In genomic region chr14:61461808-61462275, GRCh38 we compare ENCODE assay signal across 8 cellular contexts.
A peak's percentile ranks its signal among the peaks of the same experiment; 100 is the strongest.
DNase-seq lines count a peak whose midpoint lies in the region; ATAC-seq and TF ChIP-seq lines count a peak whose summit lies in the region.

No MANE protein-coding gene starts in this region.

- H3K4me3 ChIP-seq in BJ (ENCODE audit: low read depth, low read length) (no peak overlapping the region), SK-N-SH (ENCODE audit: low read depth in 2 of 2, low read length in 1 of 2) (no peak overlapping the region; a peak in 1 of 4 replicates), uterus (no peak overlapping the region)

- intact Hi-C loops in uterus (cut with DNase I; ENCODE audit: low total_unique reads), result loop anchor here (5.0 kb wide), 1 partner anchor 375 kb away; no protein-coding TSS in a partner anchor

- H3K9me3 ChIP-seq in SK-N-SH (no peaks in the 10 kb centered on the region), uterus (no peaks in the 10 kb centered on the region)

- DNase-seq in BJ (ENCODE audit: low read depth), result no peak
- DNase-seq in NCI-H1048 (lab: John Stamatoyannopoulos, UW), result peak; percentile 9
- DNase-seq in SK-N-SH, result peak; percentile 44
- DNase-seq in dedifferentiated amniotic fluid mesenchymal stem cell (ENCODE audit: extremely low spot score), result peak; percentile 74
- peak; percentile 90 for DNase-seq in medulla oblongata (ENCODE audit: extremely low spot score)
- DNase-seq in uterus, result no peak

- peak; percentile 48 for TF ChIP-seq CTCF in BJ (IDR thresholded peaks at IDR 0.05; ENCODE audit: insufficient read depth, low read depth, low read length)
- TF ChIP-seq CTCF in GM12872 (IDR thresholded peaks at IDR 0.05; ENCODE audit: insufficient read depth, low read depth, low read length), result peak; percentile 58
- peak; percentile 78 for TF ChIP-seq CTCF in SK-N-SH (IDR thresholded peaks at IDR 0.05)
- TF ChIP-seq CTCF in uterus (IDR thresholded peaks at IDR 0.05), result peak; percentile 69 to 86 (median 84)

- H3K79me2 ChIP-seq in SK-N-SH (ENCODE audit: insufficient read depth), result no peaks in the 10 kb centered on the region

- 57% methylated on average over 7 of the region's 7 CpGs for WGBS in SK-N-SH (ENCODE audit: low lambda C conversion rate)

- POLR2A ChIA-PET in BJ (lab: Charles Lee) (no interaction called here), SK-N-SH (lab: Yijun Ruan, JAX) (interaction anchor here (1.2 kb wide), 1 partner anchor 375 kb away, joined by 3 read pairs; no protein-coding TSS in a partner anchor)

- no peaks in the 10 kb centered on the region for H3K27me3 ChIP-seq in BJ (ENCODE audit: control insufficient read depth, insufficient read depth, low read length)
- no peaks in the 10 kb centered on the region for H3K27me3 ChIP-seq in SK-N-SH (ENCODE audit: insufficient read depth)
- no peaks in the 10 kb centered on the region for H3K27me3 ChIP-seq in uterus

- peaks cover 9 to 27% of the 10 kb centered on the region in 2 experiments for H3K4me1 ChIP-seq in SK-N-SH (ENCODE audit: control insufficient read depth in 1 of 2, insufficient read depth in 2 of 2, low read depth in 1 of 2, low read length in 1 of 2)
- no peaks in the 10 kb centered on the region for H3K4me1 ChIP-seq in uterus

- peaks cover 5% of the 10 kb centered on the region for H3F3A ChIP-seq in SK-N-SH (replicated peaks; ENCODE audit: insufficient read depth)

- peak overlapping the region; percentile 67 for H3K4me2 ChIP-seq in SK-N-SH

- H2AFZ ChIP-seq in SK-N-SH (ENCODE audit: low read depth), result no peak overlapping the region

- CTCF ChIA-PET in BJ (lab: Yijun Ruan, JAX) (interaction anchor here (0.8 to 6.6 kb wide), 11 partner anchors 12 to 379 kb away, joined by 3 to 78 read pairs (median 5); no protein-coding TSS in a partner anchor), SK-N-SH (lab: Yijun Ruan, JAX) (interaction anchor here (0.6 to 8.3 kb wide), 24 partner anchors 10 to 665 kb away, joined by 3 to 117 read pairs (median 4); no protein-coding TSS in a partner anchor)

- no peak for TF ChIP-seq EP300 in SK-N-SH (IDR thresholded peaks at IDR 0.05; ENCODE audit: borderline replicate concordance in 1 of 2, low read depth in 1 of 2, low read length in 1 of 2)

- no peaks in the 10 kb centered on the region for H3K9me2 ChIP-seq in SK-N-SH

- no peak overlapping the region for H3K9ac ChIP-seq in SK-N-SH

- peak; percentile 97 for TF ChIP-seq RAD21 in SK-N-SH (IDR thresholded peaks at IDR 0.05; ENCODE audit: low read length)

- ATAC-seq in HG02759 (IDR thresholded peaks at IDR 0.05; ENCODE audit: unreplicated experiment), result no peak

- H3K27ac ChIP-seq in SK-N-SH (ENCODE audit: low read depth in 2 of 2, low read length in 1 of 2) (peak overlapping the region; percentile 51 to 97; a peak in 3 of 4 replicates), uterus (no peak overlapping the region)

- no peak for TF ChIP-seq POLR2A in uterus (IDR thresholded peaks at IDR 0.05)

- H3K36me3 ChIP-seq in BJ (ENCODE audit: control insufficient read depth, insufficient read depth, low read length) (no peaks in the 10 kb centered on the region), SK-N-SH (replicated peaks in 1 of 2; ENCODE audit: control insufficient read depth in 1 of 2, insufficient read depth in 2 of 2, low read length in 1 of 2) (no peaks in the 10 kb centered on the region), uterus (no peaks in the 10 kb centered on the region)

- no peaks in the 10 kb centered on the region for H4K20me1 ChIP-seq in SK-N-SH (ENCODE audit: insufficient read depth)

TF ChIP-seq in SK-N-SH, 30 proteins besides CTCF, POLR2A, EP300 and RAD21:
- TF ChIP-seq REST (IDR thresholded peaks at IDR 0.05; ENCODE audit: low read depth, low read length) (no peak), MXI1 (IDR thresholded peaks at IDR 0.05; ENCODE audit: low read depth, low read length) (peak; percentile 61), RXRA (IDR thresholded peaks at IDR 0.05; ENCODE audit: borderline replicate concordance, low read depth) (no peak), TAF1 (IDR thresholded peaks at IDR 0.05; ENCODE audit: borderline replicate concordance, low read depth, low read length) (no peak), MEF2A (IDR thresholded peaks at IDR 0.05; ENCODE audit: borderline replicate concordance, low read depth) (no peak), SMC3 (IDR thresholded peaks at IDR 0.05; ENCODE audit: low read depth, low read length) (peak; percentile 88)

Comparison
In these comparisons a context has a peak if more than half of its experiments do, and no peak if none do; other contexts are left out.
1. DNase-seq: peak in NCI-H1048 (single experiment), SK-N-SH (single experiment), dedifferentiated amniotic fluid mesenchymal stem cell (single experiment) and medulla oblongata (single experiment); none in BJ (single experiment) and uterus (0 of 2).
2. H3K27ac ChIP-seq: peak in SK-N-SH (2 of 2); none in uterus (0 of 2).
3. Peak in every context shown above with its lines, with median percentiles within 50 percentile points of each other: CTCF ChIP-seq.